Comparison of ENCODE assay signal across 1 cellular context in the genomic region with DNA sequence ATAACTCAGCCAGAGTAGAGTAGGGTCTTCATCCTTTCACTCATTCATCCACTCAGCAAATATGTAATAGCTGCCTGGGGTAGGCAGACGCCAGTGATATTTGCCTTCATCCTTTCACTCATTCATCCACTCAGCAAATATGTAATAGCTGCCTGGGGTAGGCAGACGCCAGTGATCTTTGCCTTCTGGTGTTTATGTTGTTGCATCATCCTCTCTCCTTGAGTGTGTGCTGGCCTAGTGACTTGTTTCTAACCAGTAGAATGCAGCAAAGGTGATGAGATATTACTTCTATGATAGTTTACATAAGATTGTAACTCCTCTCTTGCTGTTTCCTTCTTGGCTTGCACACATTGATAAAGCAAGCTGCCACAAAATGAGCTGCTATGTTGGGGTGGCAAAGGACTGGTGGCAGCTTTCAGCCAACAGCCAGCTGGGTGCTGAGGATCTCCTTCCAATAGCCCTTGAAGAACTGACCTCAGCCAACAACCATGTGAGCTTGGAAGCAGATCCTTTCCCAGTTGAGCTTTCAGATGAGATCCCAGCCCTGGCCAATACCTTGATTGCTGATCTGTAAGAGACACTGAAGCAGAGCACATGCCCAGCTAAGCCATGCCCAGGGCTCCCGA.
TF ChIP-seq lines count a peak whose summit lies in the region.

No MANE protein-coding gene starts in this region.

TF ChIP-seq in HepG2, 621 proteins besides CTCF, POLR2A, EP300 and RAD21 (continued from another document):
- TF ChIP-seq FOXJ3 (CRISPR knock-in tag; IDR thresholded peaks at IDR 0.05; ENCODE audit: borderline replicate concordance) (peak; percentile 32; the same call in 1 of the 2 replicates), ZNF652 (CRISPR knock-in tag; IDR thresholded peaks at IDR 0.05; ENCODE audit: borderline replicate concordance, low read depth) (no peak), SP5 (CRISPR knock-in tag; IDR thresholded peaks at IDR 0.05; ENCODE audit: borderline replicate concordance, low read depth) (no peak), SMARCC2 (IDR thresholded peaks at IDR 0.05) (no peak), ZSCAN20 (CRISPR knock-in tag; IDR thresholded peaks at IDR 0.05; ENCODE audit: borderline replicate concordance) (no peak), ZNF549 (CRISPR knock-in tag; IDR thresholded peaks at IDR 0.05) (no peak), JUNB (CRISPR knock-in tag; IDR thresholded peaks at IDR 0.05; ENCODE audit: borderline replicate concordance) (no peak), SP4 (CRISPR knock-in tag; IDR thresholded peaks at IDR 0.05) (no peak), ZNF367 (CRISPR knock-in tag; IDR thresholded peaks at IDR 0.05; ENCODE audit: borderline replicate concordance) (no peak), FOXA3 (CRISPR knock-in tag; IDR thresholded peaks at IDR 0.05) (peak; percentile 77), HNRNPL (IDR thresholded peaks at IDR 0.05; ENCODE audit: low read depth, low read length) (no peak), GATAD2A (CRISPR knock-in tag; IDR thresholded peaks at IDR 0.05) (peak; percentile 52)
- TF ChIP-seq, protein P1, sequence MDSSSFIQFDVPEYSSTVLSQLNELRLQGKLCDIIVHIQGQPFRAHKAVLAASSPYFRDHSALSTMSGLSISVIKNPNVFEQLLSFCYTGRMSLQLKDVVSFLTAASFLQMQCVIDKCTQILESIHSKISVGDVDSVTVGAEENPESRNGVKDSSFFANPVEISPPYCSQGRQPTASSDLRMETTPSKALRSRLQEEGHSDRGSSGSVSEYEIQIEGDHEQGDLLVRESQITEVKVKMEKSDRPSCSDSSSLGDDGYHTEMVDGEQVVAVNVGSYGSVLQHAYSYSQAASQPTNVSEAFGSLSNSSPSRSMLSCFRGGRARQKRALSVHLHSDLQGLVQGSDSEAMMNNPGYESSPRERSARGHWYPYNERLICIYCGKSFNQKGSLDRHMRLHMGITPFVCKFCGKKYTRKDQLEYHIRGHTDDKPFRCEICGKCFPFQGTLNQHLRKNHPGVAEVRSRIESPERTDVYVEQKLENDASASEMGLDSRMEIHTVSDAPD (CRISPR knock-in tag; IDR thresholded peaks at IDR 0.05) = no peak
- TF ChIP-seq, protein P2, sequence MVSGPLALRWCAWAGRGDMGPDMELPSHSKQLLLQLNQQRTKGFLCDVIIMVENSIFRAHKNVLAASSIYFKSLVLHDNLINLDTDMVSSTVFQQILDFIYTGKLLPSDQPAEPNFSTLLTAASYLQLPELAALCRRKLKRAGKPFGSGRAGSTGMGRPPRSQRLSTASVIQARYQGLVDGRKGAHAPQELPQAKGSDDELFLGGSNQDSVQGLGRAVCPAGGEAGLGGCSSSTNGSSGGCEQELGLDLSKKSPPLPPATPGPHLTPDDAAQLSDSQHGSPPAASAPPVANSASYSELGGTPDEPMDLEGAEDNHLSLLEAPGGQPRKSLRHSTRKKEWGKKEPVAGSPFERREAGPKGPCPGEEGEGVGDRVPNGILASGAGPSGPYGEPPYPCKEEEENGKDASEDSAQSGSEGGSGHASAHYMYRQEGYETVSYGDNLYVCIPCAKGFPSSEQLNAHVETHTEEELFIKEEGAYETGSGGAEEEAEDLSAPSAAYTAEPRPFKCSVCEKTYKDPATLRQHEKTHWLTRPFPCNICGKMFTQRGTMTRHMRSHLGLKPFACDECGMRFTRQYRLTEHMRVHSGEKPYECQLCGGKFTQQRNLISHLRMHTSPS (CRISPR knock-in tag; IDR thresholded peaks at IDR 0.05; ENCODE audit: low read depth) = no peak
